8 cellular contexts compared by ENCODE assay signal in the genomic region with DNA sequence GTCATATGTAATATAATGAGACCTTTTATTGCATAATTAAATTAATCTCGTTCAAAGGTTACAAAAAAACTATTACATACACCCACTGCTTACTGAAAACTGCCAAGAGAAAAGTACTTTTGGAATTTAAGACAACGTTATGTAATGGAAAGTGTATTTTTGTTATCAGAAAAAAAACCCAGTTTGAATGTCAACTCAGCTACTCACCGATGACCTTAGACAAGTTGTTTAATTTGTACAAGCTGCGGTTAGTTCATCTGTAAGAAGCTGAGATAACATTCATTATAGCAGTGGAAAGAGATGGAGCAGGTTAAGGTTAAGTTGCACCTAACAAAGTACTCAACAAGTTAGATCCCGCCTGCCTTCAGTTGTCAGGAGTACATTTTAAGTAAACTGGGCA. TPM values are rescaled to one million over a fixed set of nuclear protein-coding genes. Genes with fewer than 3 reads are reported as not detected.
DNase-seq lines count a peak whose midpoint lies in the region; ATAC-seq and TF ChIP-seq lines count a peak whose summit lies in the region.

No MANE protein-coding gene starts in this region.

- no peak overlapping the region for H2AFZ ChIP-seq in OCI-LY3 (ENCODE audit: low read depth, low read length)

- H3K9me3 ChIP-seq in CD8-positive, alpha-beta T cell (ENCODE audit: low read length) = no peaks in the 10 kb centered on the region
- H3K9me3 ChIP-seq in OCI-LY3 (ENCODE audit: insufficient read depth, low read length) = no peaks in the 10 kb centered on the region

- peaks cover 93% of the 10 kb centered on the region for H3K79me2 ChIP-seq in OCI-LY3 (ENCODE audit: low read length)

- CTCF ChIA-PET in CD8-positive, alpha-beta T cell (lab: Charles Lee) = interaction anchor here (3.1 kb wide), 1 partner anchor 11 kb away, joined by 22 read pairs; no protein-coding TSS in a partner anchor

- peak overlapping the region; percentile 100 for H3K4me3 Mint-ChIP-seq in CD8-positive, alpha-beta T cell
- H3K4me3 Mint-ChIP-seq in endothelial cell (ENCODE audit: unreplicated experiment) = peak overlapping the region; percentile 100

- H3K4me1 ChIP-seq in CD8-positive, alpha-beta T cell (ENCODE audit: insufficient read depth, low read length) = peaks cover 45% of the 10 kb centered on the region
- H3K4me1 ChIP-seq in OCI-LY3 (ENCODE audit: low read length) = peaks cover 43% of the 10 kb centered on the region

- peak overlapping the region; percentile 92 for H3K4me2 ChIP-seq in OCI-LY3 (ENCODE audit: low read length)

- peaks cover 81% of the 10 kb centered on the region for H3K4me1 Mint-ChIP-seq in CD8-positive, alpha-beta T cell (ENCODE audit: low read depth)
- H3K4me1 Mint-ChIP-seq in endothelial cell (ENCODE audit: unreplicated experiment) = peaks cover 20% of the 10 kb centered on the region

- H3K9me3 Mint-ChIP-seq in CD8-positive, alpha-beta T cell = no peaks in the 10 kb centered on the region
- H3K9me3 Mint-ChIP-seq in endothelial cell (ENCODE audit: unreplicated experiment) = no peaks in the 10 kb centered on the region

- no peak for ATAC-seq in CD8-positive, alpha-beta T cell
- ATAC-seq in omental fat pad (ENCODE audit: low FRiP score) (peak; percentile 43), GM18909 (IDR thresholded peaks at IDR 0.05; ENCODE audit: poor library complexity, unreplicated experiment) (no peak)

- peak overlapping the region; percentile 93 for H3K9ac ChIP-seq in OCI-LY3 (ENCODE audit: low read length)

- TF ChIP-seq CTCF in CD8-positive, alpha-beta T cell (IDR thresholded peaks at IDR 0.05) = no peak
- no peak for TF ChIP-seq CTCF in OCI-LY3 (IDR thresholded peaks at IDR 0.05; ENCODE audit: low read depth, low read length)
- TF ChIP-seq CTCF in endothelial cell (IDR thresholded peaks at IDR 0.05; ENCODE audit: unreplicated experiment) = no peak
- no peak for TF ChIP-seq CTCF in omental fat pad (IDR thresholded peaks at IDR 0.05)

- H3K27ac ChIP-seq in CD8-positive, alpha-beta T cell (ENCODE audit: low read depth, low read length) = peak overlapping the region; percentile 87
- peak overlapping the region; percentile 59; the same call in 1 of the 2 replicates for H3K27ac ChIP-seq in OCI-LY3 (ENCODE audit: low read length)

- peaks cover 46% of the 10 kb centered on the region for H4K20me1 ChIP-seq in OCI-LY3 (ENCODE audit: insufficient read depth, low read length)

- no peaks in the 10 kb centered on the region for H3K27me3 Mint-ChIP-seq in CD8-positive, alpha-beta T cell (ENCODE audit: low read depth)
- no peaks in the 10 kb centered on the region for H3K27me3 Mint-ChIP-seq in endothelial cell (ENCODE audit: unreplicated experiment)

- H3K36me3 ChIP-seq in CD8-positive, alpha-beta T cell (ENCODE audit: insufficient read depth, low read length) = peaks cover 6% of the 10 kb centered on the region
- peaks cover 42% of the 10 kb centered on the region for H3K36me3 ChIP-seq in OCI-LY3 (replicated peaks; ENCODE audit: low read depth, low read length)

- H3K27me3 ChIP-seq in CD8-positive, alpha-beta T cell (ENCODE audit: insufficient read depth, low read length) = no peaks in the 10 kb centered on the region
- H3K27me3 ChIP-seq in OCI-LY3 (ENCODE audit: low read depth, low read length) = no peaks in the 10 kb centered on the region

- H3K4me3 ChIP-seq in CD8-positive, alpha-beta T cell (ENCODE audit: low read depth, low read length) = peak overlapping the region; percentile 93
- peak overlapping the region; percentile 86 for H3K4me3 ChIP-seq in OCI-LY3 (ENCODE audit: low read length)

- POLR2A ChIA-PET in CD8-positive, alpha-beta T cell (lab: Charles Lee) = interaction anchor here (0.6 to 3.0 kb wide), 4 partner anchors 10 to 798 kb away, joined by 5 to 27 read pairs (median 6); partner anchors contain the start of genes C7orf25 and COA1

- no peak for DNase-seq in CD8-positive, alpha-beta T cell
- DNase-seq in endothelial cell (ENCODE audit: low spot score) (no peak), omental fat pad (ENCODE audit: low spot score) (no peak), NCI-H2227 (lab: John Stamatoyannopoulos, UW; ENCODE audit: unreplicated experiment) (no peak), hippocampal formation (lab: John Stamatoyannopoulos, UW) (no peak), DMS53 treated with DMSO at 0.1 percent for 48 hours (lab: John Stamatoyannopoulos, UW; ENCODE audit: unreplicated experiment) (no peak)

- peaks cover 39% of the 10 kb centered on the region for H3K36me3 Mint-ChIP-seq in CD8-positive, alpha-beta T cell
- peaks cover under 1% of the 10 kb centered on the region for H3K36me3 Mint-ChIP-seq in endothelial cell (ENCODE audit: low read depth, unreplicated experiment)

- intact Hi-C loops in CD8-positive, alpha-beta T cell (cut with DNase I, micrococcal nuclease) = loop anchor here in 1 of 2 experiments (5.0 to 10.0 kb wide), 4 partner anchors 996 to 1644 kb away; partner anchors contain the start of genes DBNL, DDX56, UBE2D4 and YKT6

- peak overlapping the region; percentile 98 for H3K27ac Mint-ChIP-seq in CD8-positive, alpha-beta T cell
- H3K27ac Mint-ChIP-seq in endothelial cell (ENCODE audit: unreplicated experiment) = no peak overlapping the region

RNA-seq across cellular contexts. Expression of gene PSMA2, which starts 1.1 kb away (rescaled TPM):
- 10 to 100 TPM; 43.6 to 47.9 TPM for total RNA-seq in CD8-positive, alpha-beta T cell
- 103 TPM for total RNA-seq in endothelial cell (ENCODE audit: unreplicated experiment)
- total RNA-seq in omental fat pad = 10 to 100 TPM; 55.3 to 76.1 (median 68.9) TPM

RNA-seq across cellular contexts. Expression of gene MRPL32, which starts 1.3 kb away (rescaled TPM):
- total RNA-seq in CD8-positive, alpha-beta T cell = 10 to 100 TPM; 64.9 to 65.1 TPM
- total RNA-seq in endothelial cell (ENCODE audit: unreplicated experiment) = 37.2 TPM
- 100 to 1,000 TPM in 1 of 4 donors, 10 to 100 TPM in 3; 57.6 to 131 (median 73.4) TPM for total RNA-seq in omental fat pad

RNA-seq across cellular contexts. Expression of gene C7orf25, which starts 19.0 kb away (rescaled TPM):
- total RNA-seq in CD8-positive, alpha-beta T cell = 1 to 10 TPM; 2.1 to 2.2 TPM
- total RNA-seq in endothelial cell (ENCODE audit: unreplicated experiment) (5.0 TPM), omental fat pad (10 to 100 TPM in 2 of 4 donors, 1 to 10 TPM in 2; 4.2 to 13.7 (median 10.0) TPM)
